In genomic region chr6:132320007-132320406, GRCh38 we compare ENCODE assay signal across 28 cellular contexts.
DNase-seq lines count a peak whose midpoint lies in the region; ATAC-seq, FAIRE-seq and TF ChIP-seq lines count a peak whose summit lies in the region.
"Had no signal": no experiment of that assay in that cellular context is flagged by ENCODE, and none has a peak within 500 bp of the region (broad histone marks: within the 10 kb centered on the region; RNA-seq: fewer than 3 reads in every experiment).

No MANE protein-coding gene starts in this region.

- DNase-seq in HCEC 1CT (peak; percentile 41), bronchial epithelial cell (ENCODE audit: low read depth) (peak; percentile 10), foreskin keratinocyte (peak in 1 of 2 donors; percentile 55), stromal cell of bone marrow (ENCODE audit: low read depth) (peak; percentile 79), GM20000 (ENCODE audit: low spot score) (no peak)
- DNase-seq: activated CD8-positive, alpha-beta memory T cell treated with anti-CD3 and anti-CD28 coated beads for 24 hours; activated T-cell treated with anti-CD3 and anti-CD28 coated beads, Interleukin-2, amount 50 U/mL, for 72 hours; cortex of kidney; GDM1; heart left ventricle; KBM-7; NCI-H1048; NCI-H2081; sigmoid colon; stimulated activated CD4-positive, alpha-beta T cell treated with anti-CD3 and anti-CD28 coated beads, Interleukin-2, amount 100 ng/mL, for 24 hours; stimulated activated naive CD8-positive, alpha-beta T cell treated with anti-CD3 and anti-CD28 coated beads, Interleukin-15, Interleukin-2, amounts not matched to agents 100 U/mL and 50 U/mL, for 24 hours; T1000; trophoblast cell had no signal

- ATAC-seq in foreskin keratinocyte (peak; percentile 51), GM18907 (IDR thresholded peaks at IDR 0.05; ENCODE audit: unreplicated experiment) (no peak), GM18870 (IDR thresholded peaks at IDR 0.05; ENCODE audit: unreplicated experiment) (no peak)
- ATAC-seq: activated CD4-positive, CD25-positive, alpha-beta regulatory T cell treated with anti-CD3 and anti-CD28 coated beads, Interleukin-2, amount 50 U/mL, for 24 hours; activated T-cell treated with anti-CD3 and anti-CD28 coated beads, Interleukin-2, amount 50 U/mL, for 72 hours; GM12878; HCT116; heart left ventricle; stimulated activated naive CD8-positive, alpha-beta T cell treated with anti-CD3 and anti-CD28 coated beads, Interleukin-15, Interleukin-2, amounts not matched to agents 100 U/mL and 50 U/mL, for 24 hours had no signal

- TF ChIP-seq CTCF in bronchial epithelial cell (IDR thresholded peaks at IDR 0.05; ENCODE audit: insufficient read depth, low read length, severe bottlenecking), result no peak
- TF ChIP-seq CTCF in foreskin keratinocyte (conservative IDR thresholded peaks at IDR 0.05), result no peak
- no peak for TF ChIP-seq CTCF in GM20000 (IDR thresholded peaks at IDR 0.05; ENCODE audit: extremely low read depth, missing control alignments)

- H3K4me3 ChIP-seq in bronchial epithelial cell (ENCODE audit: low read depth, low read length), result no peak overlapping the region
- H3K4me3 ChIP-seq: BLaER1, GM12878, heart left ventricle, lung, sigmoid colon, SK-N-MC had no signal

- no peak overlapping the region for H3K27ac ChIP-seq in foreskin keratinocyte
- H3K27ac ChIP-seq: BLaER1, epithelial cell of prostate, heart left ventricle, parathyroid adenoma, sigmoid colon, SK-N-MC had no signal

- no peaks in the 10 kb centered on the region for H3K36me3 ChIP-seq in bronchial epithelial cell (ENCODE audit: control insufficient read depth, insufficient read depth, low read length)
- H3K36me3 ChIP-seq: BLaER1, heart left ventricle had no signal

- H3K27me3 ChIP-seq in bronchial epithelial cell (ENCODE audit: control insufficient read depth, insufficient read depth, low read length) (no peaks in the 10 kb centered on the region), foreskin keratinocyte (no peaks in the 10 kb centered on the region)
- H3K27me3 ChIP-seq: BLaER1, heart left ventricle, sigmoid colon had no signal

- no peak for FAIRE-seq in bronchial epithelial cell (lab: Jason Lieb, UNC)
- FAIRE-seq: GM12878 had no signal

- H3K4me1 ChIP-seq in foreskin keratinocyte, result no peaks in the 10 kb centered on the region
- H3K4me1 ChIP-seq: BLaER1, heart left ventricle, parathyroid adenoma, sigmoid colon had no signal
